Comparison of ENCODE assay signal across 28 cellular contexts in genomic region chr2:213288913-213289700, GRCh38. TPM values are rescaled to one million over a fixed set of nuclear protein-coding genes. Genes with fewer than 3 reads are reported as not detected.
DNase-seq lines count a peak whose midpoint lies in the region; ATAC-seq, FAIRE-seq and TF ChIP-seq lines count a peak whose summit lies in the region.
"Had no signal": no experiment of that assay in that cellular context is flagged by ENCODE, and none has a peak within 500 bp of the region (broad histone marks: within the 10 kb centered on the region; RNA-seq: fewer than 3 reads in every experiment).

No MANE protein-coding gene starts in this region.

- peaks cover 4% of the 10 kb centered on the region for H4K20me1 ChIP-seq in astrocyte (ENCODE audit: insufficient read depth, low read length)

- DNase-seq in DMS53 (lab: John Stamatoyannopoulos, UW) (peak; percentile 19), DMS53 treated with DMSO at 0.1 percent for 48 hours (lab: John Stamatoyannopoulos, UW; ENCODE audit: unreplicated experiment) (no peak), astrocyte (ENCODE audit: low read depth) (peak; percentile 62), NCI-H226 (no peak), C1 segment of cervical spinal cord (lab: John Stamatoyannopoulos, UW) (no peak), SKM-1 treated with dmso at 0.1 percent for 144 hours (lab: John Stamatoyannopoulos, UW; ENCODE audit: unreplicated experiment) (no peak)
- DNase-seq: 8988T; activated CD4-positive, alpha-beta T cell treated with anti-CD3 and anti-CD28 coated beads, Interleukin-2, amount 10 ng/mL, durations not matched to agents 24 days and 14 days; activated CD8-positive, alpha-beta memory T cell treated with anti-CD3 and anti-CD28 coated beads, Interleukin-2, amount 50 U/mL, for 4 hours; activated effector memory CD4-positive, alpha-beta T cell treated with anti-CD3 and anti-CD28 coated beads, Interleukin-2, amount 50 U/mL, for 16 hours; amniotic stem cell; DMS153; effector memory CD8-positive, alpha-beta T cell; heart left ventricle; KG1; NCI-H1048; NCI-H2081; nephron progenitor cell; stimulated activated CD4-positive, alpha-beta T cell treated with anti-CD3 and anti-CD28 coated beads, Interleukin-4, amount 100 ng/mL, for 1 hour; stimulated activated naive CD8-positive, alpha-beta T cell treated with anti-CD3 and anti-CD28 coated beads, Interleukin-15, amount 100 ng/mL, for 72 hours; SW 1271; upper lobe of right lung had no signal

- H3K4me1 ChIP-seq in astrocyte (ENCODE audit: insufficient read depth, low read length), result peaks cover 15% of the 10 kb centered on the region

- H3K27me3 Mint-ChIP-seq in astrocyte (ENCODE audit: low read depth, unreplicated experiment), result no peaks in the 10 kb centered on the region
- H3K27me3 Mint-ChIP-seq: activated CD4-positive, alpha-beta T cell treated with anti-CD3 and anti-CD28 coated beads, Interleukin-2, amount 10 ng/mL, durations not matched to agents 24 days and 14 days; effector memory CD8-positive, alpha-beta T cell; memory B cell; stimulated activated naive CD8-positive, alpha-beta T cell treated with anti-CD3 and anti-CD28 coated beads, Interleukin-15, amount 100 ng/mL, for 72 hours had no signal

- H3K9ac ChIP-seq in astrocyte (ENCODE audit: low read length), result no peak overlapping the region

- H2AFZ ChIP-seq in astrocyte (ENCODE audit: low read depth, low read length), result no peak overlapping the region

- TF ChIP-seq CTCF in astrocyte (IDR thresholded peaks at IDR 0.05; ENCODE audit: insufficient read depth, low read depth, low read length), result no peak

- peaks cover 14% of the 10 kb centered on the region for H3K79me2 ChIP-seq in astrocyte (ENCODE audit: insufficient read depth, low read length)

- no peak overlapping the region for H3K27ac Mint-ChIP-seq in astrocyte (ENCODE audit: unreplicated experiment)
- H3K27ac Mint-ChIP-seq: activated CD4-positive, alpha-beta T cell treated with anti-CD3 and anti-CD28 coated beads, Interleukin-2, amount 10 ng/mL, durations not matched to agents 24 days and 14 days; memory B cell; nephron progenitor cell; stimulated activated naive CD8-positive, alpha-beta T cell treated with anti-CD3 and anti-CD28 coated beads, Interleukin-15, amount 100 ng/mL, for 72 hours had no signal

- no peak for ATAC-seq in GM19023 (IDR thresholded peaks at IDR 0.05; ENCODE audit: unreplicated experiment)
- ATAC-seq: effector memory CD8-positive, alpha-beta T cell; heart left ventricle; stimulated activated naive CD8-positive, alpha-beta T cell treated with anti-CD3 and anti-CD28 coated beads, Interleukin-15, amount 100 ng/mL, for 72 hours; upper lobe of right lung had no signal

- H3K9me3 ChIP-seq in astrocyte (ENCODE audit: insufficient read depth, low read depth, low read length), result no peaks in the 10 kb centered on the region
- H3K9me3 ChIP-seq: heart left ventricle, upper lobe of right lung had no signal

- no peak overlapping the region for H3K4me3 ChIP-seq in astrocyte (ENCODE audit: insufficient read depth, low read depth, low read length)
- H3K4me3 ChIP-seq: heart left ventricle, smooth muscle cell, upper lobe of right lung had no signal

- no peaks in the 10 kb centered on the region for H3K36me3 ChIP-seq in astrocyte (ENCODE audit: insufficient read depth, low read length)
- H3K36me3 ChIP-seq: heart left ventricle, upper lobe of right lung had no signal

- H3K4me1 Mint-ChIP-seq in astrocyte (ENCODE audit: low read depth, unreplicated experiment), result peaks cover 5% of the 10 kb centered on the region

- peak overlapping the region; percentile 46 for H3K4me2 ChIP-seq in astrocyte (ENCODE audit: low read length)
- H3K4me2 ChIP-seq: smooth muscle cell had no signal

- no peak overlapping the region for H3K27ac ChIP-seq in astrocyte (ENCODE audit: low read depth, low read length)
- H3K27ac ChIP-seq: C4-2B, heart left ventricle, upper lobe of right lung had no signal

- H3K27me3 ChIP-seq in astrocyte (ENCODE audit: insufficient read depth, low read length), result no peaks in the 10 kb centered on the region
- H3K27me3 ChIP-seq: heart left ventricle, upper lobe of right lung had no signal

- no peak overlapping the region for H3K4me3 Mint-ChIP-seq in astrocyte (ENCODE audit: unreplicated experiment)
- H3K4me3 Mint-ChIP-seq: activated CD4-positive, alpha-beta T cell treated with anti-CD3 and anti-CD28 coated beads, Interleukin-2, amount 10 ng/mL, durations not matched to agents 24 days and 14 days; effector memory CD8-positive, alpha-beta T cell; memory B cell; nephron progenitor cell; stimulated activated naive CD8-positive, alpha-beta T cell treated with anti-CD3 and anti-CD28 coated beads, Interleukin-15, amount 100 ng/mL, for 72 hours had no signal

- peaks cover 7% of the 10 kb centered on the region for H3K36me3 Mint-ChIP-seq in astrocyte (ENCODE audit: low read depth, unreplicated experiment)

- FAIRE-seq in astrocyte (lab: Jason Lieb, UNC) (no peak), islet of Langerhans (lab: Jason Lieb, UNC) (peak; percentile 79)
- FAIRE-seq: TTC549 had no signal

- H3K9me3 Mint-ChIP-seq in astrocyte (ENCODE audit: unreplicated experiment), result no peaks in the 10 kb centered on the region
- H3K9me3 Mint-ChIP-seq: activated CD4-positive, alpha-beta T cell treated with anti-CD3 and anti-CD28 coated beads, Interleukin-2, amount 10 ng/mL, durations not matched to agents 24 days and 14 days; effector memory CD8-positive, alpha-beta T cell; memory B cell; stimulated activated naive CD8-positive, alpha-beta T cell treated with anti-CD3 and anti-CD28 coated beads, Interleukin-15, amount 100 ng/mL, for 72 hours had no signal

RNA-seq across cellular contexts. Expression of gene SPAG16, which starts 4.8 kb away (rescaled TPM):
- total RNA-seq in astrocyte, result 14.6 and 16.7 TPM in 2 replicates

Comparison
In these comparisons a context has a peak if more than half of its experiments do, and no peak if none do; other contexts are left out.
1. DNase-seq: peak in DMS53 (single experiment) and astrocyte (single experiment); none in DMS53 treated with DMSO at 0.1 percent for 48 hours (single experiment), NCI-H226 (single experiment), C1 segment of cervical spinal cord (0 of 14) and SKM-1 treated with dmso at 0.1 percent for 144 hours (single experiment).